20 cellular contexts compared by ENCODE assay signal in the genomic region with DNA sequence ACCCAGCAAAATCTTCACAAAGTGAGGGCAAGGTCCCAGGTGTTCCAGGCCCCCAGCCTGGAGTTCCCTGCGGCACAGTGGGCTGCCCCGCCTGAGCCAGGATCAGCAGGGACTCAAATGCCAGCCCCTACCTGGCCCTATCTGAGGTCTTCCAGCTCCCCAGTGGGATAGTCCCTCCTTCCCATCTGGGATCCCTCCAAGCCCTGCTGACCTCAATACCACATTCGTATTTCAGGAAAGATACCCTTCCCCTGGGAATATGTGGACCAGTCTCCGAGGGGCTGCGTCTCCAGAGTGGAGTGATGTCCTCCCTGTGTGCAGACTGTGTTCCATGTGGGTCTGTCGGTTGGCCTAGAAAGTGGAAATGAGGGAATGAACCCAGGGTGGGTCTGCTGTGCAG.
"Had no signal": no experiment of that assay in that cellular context is flagged by ENCODE, and none has a peak within 500 bp of the region (broad histone marks: within the 10 kb centered on the region; RNA-seq: fewer than 3 reads in every experiment).

No MANE protein-coding gene starts in this region.

- H2AFZ ChIP-seq: hepatocyte had no signal

- H3K4me1 ChIP-seq: testis, transverse colon had no signal

- H3K27me3 ChIP-seq: body of pancreas, dorsolateral prefrontal cortex, gastrocnemius medialis, hepatocyte, pancreas, testis had no signal

- ATAC-seq: body of pancreas, gastrocnemius medialis, pancreas, psoas muscle had no signal

- H3K9me3 ChIP-seq: gastrocnemius medialis, pancreas, testis had no signal

- DNase-seq: activated CD4-positive, alpha-beta T cell treated with anti-CD3 and anti-CD28 coated beads for 4 hours; activated CD4-positive, alpha-beta T cell treated with anti-CD3 and anti-CD28 coated beads, Interleukin-2, amount 50 U/mL, for 4 hours; activated effector memory CD4-positive, alpha-beta T cell treated with Interleukin-2 at 50 U/mL for 16 hours; activated naive CD4-positive, alpha-beta T cell treated with Interleukin-2 at 50 U/mL for 16 hours; anterior cingulate cortex; cerebellar nuclear complex; effector memory CD4-positive, alpha-beta T cell; glutamatergic neuron; naive B cell; nucleus accumbens; psoas muscle; stimulated activated naive CD4-positive, alpha-beta T cell; testis; transverse colon had no signal

- H3K36me3 ChIP-seq: gastrocnemius medialis, pancreas, transverse colon had no signal

- H3K4me2 ChIP-seq: hepatocyte had no signal

- H3K27ac ChIP-seq: body of pancreas, coronary artery, dorsolateral prefrontal cortex, gastrocnemius medialis, hepatocyte, pancreas, psoas muscle, testis, transverse colon had no signal

- H3K4me3 ChIP-seq: body of pancreas, coronary artery, dorsolateral prefrontal cortex, gastrocnemius medialis, hepatocyte, pancreas, psoas muscle, testis, transverse colon had no signal
